In genomic region chr17:8630802-8631553, GRCh38 we compare ENCODE assay signal across 8 cellular contexts. TPM values are rescaled to one million over a fixed set of nuclear protein-coding genes. Genes with fewer than 3 reads are reported as not detected.
DNase-seq lines count a peak whose midpoint lies in the region; ATAC-seq and TF ChIP-seq lines count a peak whose summit lies in the region.

No MANE protein-coding gene starts in this region.

- peaks cover 3 to 21% (median 6%) of the 10 kb centered on the region in 4 donors for H3K4me1 ChIP-seq in liver (ENCODE audit: control insufficient read depth in 4 of 4, insufficient read depth in 4 of 4, low read length in 3 of 4)

- DNase-seq in AML-193 (lab: John Stamatoyannopoulos, UW) (peak; percentile 2 to 4), NCI-H524 treated with DMSO at 0.1 percent for 48 hours (lab: John Stamatoyannopoulos, UW) (peak; percentile 82), dorsolateral prefrontal cortex (peak; percentile 99 to 100 (median 99))
- peak; percentile 92 to 95 for DNase-seq in activated CD4-positive, alpha-beta T cell treated with anti-CD3 and anti-CD28 coated beads, Interleukin-2, amount 50 U/mL, for 48 hours
- peak; percentile 86 for DNase-seq in stimulated activated CD4-positive, alpha-beta T cell treated with anti-CD3 and anti-CD28 coated beads, Interleukin-4, amount 100 ng/mL, for 1 hour

- H3K9me3 ChIP-seq in liver (ENCODE audit: control insufficient read depth in 4 of 4, low read length in 3 of 4) = no peaks in the 10 kb centered on the region

- H3K27ac ChIP-seq in dorsolateral prefrontal cortex = peak overlapping the region in 55 of 59 donors; percentile 43 to 93 (median 85)
- H3K27ac ChIP-seq in liver (ENCODE audit: low read depth in 1 of 2, low read length in 2 of 2) = peak overlapping the region; percentile 70 to 96

- peak in 20 of 56 donors; percentile 4 to 46 (median 14) for TF ChIP-seq CTCF in dorsolateral prefrontal cortex (IDR thresholded peaks at IDR 0.05 in 54 of 56, conservative IDR thresholded peaks at IDR 0.05 in 2 of 56; ENCODE audit: low read depth in 1 of 56, partially characterized antibody in 56 of 56)
- peak; percentile 24 for TF ChIP-seq CTCF in liver (IDR thresholded peaks at IDR 0.05; ENCODE audit: low read depth, low read length, missing input control)

- under 1% methylated on average over 85 of the region's 85 CpGs for WGBS in liver

- H3K36me3 ChIP-seq in liver (ENCODE audit: control insufficient read depth in 4 of 4, insufficient read depth in 3 of 4, low read depth in 1 of 4, low read length in 3 of 4) = no peaks in the 10 kb centered on the region

- intact Hi-C loops in dorsolateral prefrontal cortex (cut with DNase I) = loop anchor here (1.0 to 10.0 kb wide), 4 partner anchors 114 to 196 kb away; partner anchors contain the start of genes CCDC42 (in 2 of the 2) and NDEL1 (in 2 of the 2)

- peak overlapping the region; percentile 66 to 70 for H3K9ac ChIP-seq in liver (ENCODE audit: low read depth in 1 of 2, low read length in 2 of 2)

- TF ChIP-seq RAD21 in liver (IDR thresholded peaks at IDR 0.05) = peak in 1 of 2 donors; percentile 38

- peak; percentile 97 for ATAC-seq in GM19324 (IDR thresholded peaks at IDR 0.05; ENCODE audit: low FRiP score, unreplicated experiment)
- peak; percentile 94 for ATAC-seq in HG03460 (IDR thresholded peaks at IDR 0.05; ENCODE audit: unreplicated experiment)

- no peaks in the 10 kb centered on the region for H3K27me3 ChIP-seq in dorsolateral prefrontal cortex
- H3K27me3 ChIP-seq in liver (ENCODE audit: control insufficient read depth in 4 of 4, insufficient read depth in 4 of 4, low read length in 3 of 4) = no peaks in the 10 kb centered on the region

- H3K4me3 ChIP-seq in dorsolateral prefrontal cortex (peak overlapping the region; percentile 68 to 98 (median 92)), liver (ENCODE audit: low read depth in 1 of 3, low read length in 3 of 3) (peak overlapping the region; percentile 79 to 95 (median 83))

TF ChIP-seq in liver, 16 proteins besides CTCF, POLR2A, EP300 and RAD21:
- TF ChIP-seq HNF4G (IDR thresholded peaks at IDR 0.05) (no peak), TAF1 (conservative IDR thresholded peaks at IDR 0.05) (no peak), YY1 (IDR thresholded peaks at IDR 0.05) (no peak), HNF4A (conservative IDR thresholded peaks at IDR 0.05) (no peak), RXRA (IDR thresholded peaks at IDR 0.05) (no peak), SP1 (IDR thresholded peaks at IDR 0.05) (peak; percentile 92), EGR1 (IDR thresholded peaks at IDR 0.05; ENCODE audit: low read depth in 2 of 2) (peak; percentile 65 to 69), ZBTB33 (IDR thresholded peaks at IDR 0.05) (no peak)

RNA-seq across cellular contexts. Expression of gene MYH10, which starts 0.5 kb away (rescaled TPM):
- total RNA-seq in dorsolateral prefrontal cortex = 100 to 1,000 TPM in 108 of 120 experiments, 10 to 100 TPM in 12; 56.0 to 204 (median 131) TPM
- 10 to 100 TPM; 37.8 to 79.1 TPM for total RNA-seq in liver
- polyA plus RNA-seq in liver = 10 to 100 TPM in 1 of 2 donors, 1 to 10 TPM in 1; 9.1 to 13.9 TPM

Comparison
In these comparisons a context has a peak if more than half of its experiments do, and no peak if none do; other contexts are left out.
1. Peak in every context shown above with its lines: DNase-seq, ATAC-seq, H3K4me3 ChIP-seq and H3K27ac ChIP-seq.
2. DNase-seq: peak in every context shown above with its lines; median percentile 99 in dorsolateral prefrontal cortex; 94 in activated CD4-positive, alpha-beta T cell treated with anti-CD3 and anti-CD28 coated beads, Interleukin-2, amount 50 U/mL, for 48 hours; 86 in stimulated activated CD4-positive, alpha-beta T cell treated with anti-CD3 and anti-CD28 coated beads, Interleukin-4, amount 100 ng/mL, for 1 hour; 82 in NCI-H524 treated with DMSO at 0.1 percent for 48 hours; 3 in AML-193.